9 cellular contexts compared by ENCODE assay signal in the genomic region with DNA sequence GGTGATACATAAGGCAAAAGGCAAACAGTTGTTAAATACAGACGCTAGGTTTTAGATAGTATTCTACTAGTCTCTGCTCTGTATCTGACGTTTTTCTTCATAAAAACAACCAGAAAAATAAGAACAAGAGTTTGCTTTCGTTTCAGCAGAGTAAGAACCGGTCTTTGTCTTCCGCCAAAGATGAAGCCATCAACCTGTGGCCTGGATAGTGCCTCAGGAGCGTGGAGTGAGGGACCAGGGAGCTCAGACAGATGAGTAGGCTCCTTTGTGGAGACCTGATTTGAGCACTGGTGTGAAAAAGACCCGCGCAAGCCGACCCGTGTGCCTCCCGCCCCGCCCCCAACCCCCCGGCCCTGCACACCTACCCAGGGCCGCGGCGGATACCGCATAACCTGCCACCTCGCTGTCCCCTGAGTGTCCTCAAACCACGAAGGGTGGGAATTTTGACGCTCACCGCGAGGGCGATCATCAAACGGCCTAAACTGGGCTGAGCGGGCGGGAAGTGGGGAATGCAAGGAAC. TPM values are rescaled to one million over a fixed set of nuclear protein-coding genes. Genes with fewer than 3 reads are reported as not detected.
DNase-seq lines count a peak whose midpoint lies in the region; ATAC-seq and TF ChIP-seq lines count a peak whose summit lies in the region.
"Had no signal": no experiment of that assay in that cellular context is flagged by ENCODE, and none has a peak within 500 bp of the region (broad histone marks: within the 10 kb centered on the region; RNA-seq: fewer than 3 reads in every experiment).

No MANE protein-coding gene starts in this region.

- H3K4me1 ChIP-seq in endocrine pancreas (ENCODE audit: control insufficient read depth, insufficient read depth, low read length): no peaks in the 10 kb centered on the region

- H3K36me3 Mint-ChIP-seq in natural killer cell: no peaks in the 10 kb centered on the region
- H3K36me3 Mint-ChIP-seq in activated T-helper 2 cell treated with anti-CD3 and anti-CD28 coated beads, Interferon-gamma antibody, Interleukin-2, Interleukin-4, amounts not matched to agents 10 μg/mL and 5 μg/mL and 100 μg/mL, durations not matched to agents 14 hours and 24 hours and 36 hours (ENCODE audit: low read depth): no peaks in the 10 kb centered on the region

- peak overlapping the region; percentile 83 for H3K4me3 Mint-ChIP-seq in natural killer cell
- H3K4me3 Mint-ChIP-seq in activated T-helper 2 cell treated with anti-CD3 and anti-CD28 coated beads, Interferon-gamma antibody, Interleukin-2, Interleukin-4, amounts not matched to agents 10 μg/mL and 5 μg/mL and 100 μg/mL, durations not matched to agents 14 hours and 24 hours and 36 hours (ENCODE audit: low read depth): no peak overlapping the region

- intact Hi-C loops in natural killer cell (cut with micrococcal nuclease): no loop called here
- intact Hi-C loops in activated T-helper 2 cell treated with anti-CD3 and anti-CD28 coated beads, Interferon-gamma antibody, Interleukin-2, Interleukin-4, amounts not matched to agents 10 μg/mL and 5 μg/mL and 100 μg/mL, durations not matched to agents 14 hours and 24 hours and 36 hours (cut with micrococcal nuclease): loop anchor here (5.0 kb wide), 3 partner anchors 37 to 153 kb away; a partner anchor contains a TSS

- peak in 1 of 3 donors; percentile 2 for ATAC-seq in natural killer cell

- peaks cover 7 to 10% of the 10 kb centered on the region in 2 donors for H3K4me1 Mint-ChIP-seq in natural killer cell
- peaks cover 13% of the 10 kb centered on the region for H3K4me1 Mint-ChIP-seq in activated T-helper 2 cell treated with anti-CD3 and anti-CD28 coated beads, Interferon-gamma antibody, Interleukin-2, Interleukin-4, amounts not matched to agents 10 μg/mL and 5 μg/mL and 100 μg/mL, durations not matched to agents 14 hours and 24 hours and 36 hours (ENCODE audit: low read depth)

- peak; percentile 2 for DNase-seq in Daoy (ENCODE audit: low read depth)
- DNase-seq in MG63: peak; percentile 38
- DNase-seq in natural killer cell: no peak
- DNase-seq in D341Med (ENCODE audit: low spot score): no peak
- DNase-seq in activated T-helper 2 cell treated with anti-CD3 and anti-CD28 coated beads, Interferon-gamma antibody, Interleukin-2, Interleukin-4, amounts not matched to agents 10 μg/mL and 5 μg/mL and 100 μg/mL, durations not matched to agents 14 hours and 24 hours and 36 hours (ENCODE audit: low spot score): no peak
- DNase-seq in middle frontal gyrus (ENCODE audit: extremely low spot score, low spot score): no peak
- DNase-seq in NCI-H1092 treated with DMSO at 0.1 percent for 48 hours (lab: John Stamatoyannopoulos, UW): no peak

- peaks cover 22% of the 10 kb centered on the region in 2 donors for H3K27me3 Mint-ChIP-seq in natural killer cell (ENCODE audit: low read depth in 2 of 2)
- peaks cover 32% of the 10 kb centered on the region for H3K27me3 Mint-ChIP-seq in activated T-helper 2 cell treated with anti-CD3 and anti-CD28 coated beads, Interferon-gamma antibody, Interleukin-2, Interleukin-4, amounts not matched to agents 10 μg/mL and 5 μg/mL and 100 μg/mL, durations not matched to agents 14 hours and 24 hours and 36 hours (ENCODE audit: low read depth)

- H3K27ac Mint-ChIP-seq in natural killer cell: no peak overlapping the region
- H3K27ac Mint-ChIP-seq in activated T-helper 2 cell treated with anti-CD3 and anti-CD28 coated beads, Interferon-gamma antibody, Interleukin-2, Interleukin-4, amounts not matched to agents 10 μg/mL and 5 μg/mL and 100 μg/mL, durations not matched to agents 14 hours and 24 hours and 36 hours: no peak overlapping the region

- peak overlapping the region; percentile 73 for H3K4me3 ChIP-seq in MG63
- H3K4me3 ChIP-seq in endocrine pancreas (ENCODE audit: control insufficient read depth, insufficient read depth, low read length): peak overlapping the region; percentile 36

- no peak for TF ChIP-seq CTCF in natural killer cell (IDR thresholded peaks at IDR 0.05)

- no peaks in the 10 kb centered on the region for H3K27me3 ChIP-seq in MG63
- peaks cover 3% of the 10 kb centered on the region for H3K27me3 ChIP-seq in endocrine pancreas (ENCODE audit: control insufficient read depth, insufficient read depth, low read length)

- no peaks in the 10 kb centered on the region for H3K9me3 ChIP-seq in MG63
- H3K9me3 ChIP-seq in endocrine pancreas (ENCODE audit: control insufficient read depth, low read length): no peaks in the 10 kb centered on the region

- no peak overlapping the region for H3K9ac ChIP-seq in endocrine pancreas (ENCODE audit: control insufficient read depth, insufficient read depth, low read length)
- H3K9ac ChIP-seq: KMS-11 had no signal

- H3K9me3 Mint-ChIP-seq in natural killer cell: no peaks in the 10 kb centered on the region
- H3K9me3 Mint-ChIP-seq in activated T-helper 2 cell treated with anti-CD3 and anti-CD28 coated beads, Interferon-gamma antibody, Interleukin-2, Interleukin-4, amounts not matched to agents 10 μg/mL and 5 μg/mL and 100 μg/mL, durations not matched to agents 14 hours and 24 hours and 36 hours: no peaks in the 10 kb centered on the region

- H3K36me3 ChIP-seq in MG63: peaks cover 26% of the 10 kb centered on the region
- no peaks in the 10 kb centered on the region for H3K36me3 ChIP-seq in endocrine pancreas (ENCODE audit: control insufficient read depth, insufficient read depth, low read length)

RNA-seq across cellular contexts. Expression of a gene that starts 1.0 kb away (rescaled TPM):
- 26.4 and 27.9 TPM in 2 replicates for total RNA-seq in Daoy (2014; rRNA removed; shearing (Covaris generic))
- total RNA-seq in MG63 (2014; rRNA removed; shearing (Covaris generic); ENCODE audit: low replicate concordance): 100 and 193 TPM in 2 replicates
- 10 to 100 TPM in 1 of 3 donors, 1 to 10 TPM in 2; 5.5 to 10.4 (median 7.9) TPM for total RNA-seq in natural killer cell
- total RNA-seq in activated T-helper 2 cell treated with anti-CD3 and anti-CD28 coated beads, Interferon-gamma antibody, Interleukin-2, Interleukin-4, amounts not matched to agents 10 μg/mL and 5 μg/mL and 100 μg/mL, durations not matched to agents 14 hours and 24 hours and 36 hours: 6.2 and 6.9 TPM in 2 replicates

Comparison
In these comparisons a context has a peak if more than half of its experiments do, and no peak if none do; other contexts are left out.
1. DNase-seq: peak in Daoy (single experiment) and MG63 (single experiment); none in natural killer cell (single experiment), D341Med (single experiment), activated T-helper 2 cell treated with anti-CD3 and anti-CD28 coated beads, Interferon-gamma antibody, Interleukin-2, Interleukin-4, amounts not matched to agents 10 μg/mL and 5 μg/mL and 100 μg/mL, durations not matched to agents 14 hours and 24 hours and 36 hours (single experiment), middle frontal gyrus (single experiment) and NCI-H1092 treated with DMSO at 0.1 percent for 48 hours (single experiment).